ENCODE assay signal across 1 cellular context in the genomic region with DNA sequence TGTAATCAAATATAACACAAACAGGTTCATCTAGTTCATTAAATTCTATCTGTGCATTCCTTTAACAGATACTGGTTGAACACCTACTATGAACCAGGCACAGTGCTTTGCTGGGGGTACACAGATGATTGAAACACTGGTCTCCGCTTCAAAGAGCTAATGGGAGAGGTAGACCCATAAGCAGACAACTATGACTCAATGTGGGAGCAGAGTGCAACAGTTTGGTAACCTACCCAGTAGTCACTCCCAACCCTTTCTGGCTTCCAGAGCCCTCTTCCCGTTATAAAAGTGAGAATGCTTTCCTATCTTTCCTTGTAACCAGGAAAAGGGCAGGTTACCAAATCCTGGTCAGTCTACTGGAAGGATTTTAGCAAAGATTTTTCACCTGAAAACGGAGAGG.
A peak's percentile ranks its signal among the peaks of the same experiment; 100 is the strongest.
TF ChIP-seq lines count a peak whose summit lies in the region.

No MANE protein-coding gene starts in this region.

TF ChIP-seq in HepG2, 621 proteins besides CTCF, POLR2A, EP300 and RAD21:
- TF ChIP-seq ZKSCAN1 (IDR thresholded peaks at IDR 0.05; ENCODE audit: low read length), result peak; percentile 69; the same call in 1 of the 2 replicates
- TF ChIP-seq PHF5A (CRISPR knock-in tag; IDR thresholded peaks at IDR 0.05; ENCODE audit: low read depth, unreplicated experiment), result no peak
- TF ChIP-seq CEBPB (IDR thresholded peaks at IDR 0.05; ENCODE audit: borderline replicate concordance, low read depth, low read length), result peak; percentile 7; the same call in 1 of the 2 replicates
